Comparison of ENCODE assay signal across 1 cellular context in genomic region chr13:27374126-27374613, GRCh38.
TF ChIP-seq lines count a peak whose summit lies in the region.

No MANE protein-coding gene starts in this region.

TF ChIP-seq in IMR-90, 13 proteins besides CTCF, POLR2A, EP300 and RAD21 (continued from another document):
- no peak for TF ChIP-seq RFX5 (IDR thresholded peaks at IDR 0.05; ENCODE audit: low read depth, low read length)
